Comparison of ENCODE assay signal across 8 cellular contexts in genomic region chr7:16982640-16983103, GRCh38.
DNase-seq lines count a peak whose midpoint lies in the region; ATAC-seq and TF ChIP-seq lines count a peak whose summit lies in the region.

No MANE protein-coding gene starts in this region.

- H3K4me3 Mint-ChIP-seq in nephron progenitor cell: no peak overlapping the region

- no peak overlapping the region for H3K4me3 ChIP-seq in GM12865 (ENCODE audit: low read depth, low read length)
- H3K4me3 ChIP-seq in WERI-Rb-1 (ENCODE audit: low read depth, low read length): no peak overlapping the region
- no peak overlapping the region for H3K4me3 ChIP-seq in lower leg skin (ENCODE audit: low read depth, poor library complexity, severe bottlenecking)

- H3K27me3 Mint-ChIP-seq in nephron progenitor cell (ENCODE audit: low read depth, poor library complexity): no peaks in the 10 kb centered on the region

- H3K27ac ChIP-seq in WERI-Rb-1: no peak overlapping the region

- no peak overlapping the region for H3K27ac Mint-ChIP-seq in nephron progenitor cell

- no peaks in the 10 kb centered on the region for H3K9me3 Mint-ChIP-seq in nephron progenitor cell

- no peak for ATAC-seq in HG03571 (IDR thresholded peaks at IDR 0.05; ENCODE audit: unreplicated experiment)

- peaks cover 7% of the 10 kb centered on the region for H3K4me1 Mint-ChIP-seq in nephron progenitor cell

- intact Hi-C loops in lower leg skin (cut with DNase I; ENCODE audit: low total_unique reads): no loop called here

- H3K9me3 ChIP-seq in WERI-Rb-1 (ENCODE audit: severe bottlenecking): no peaks in the 10 kb centered on the region

- no peak for TF ChIP-seq POLR2A in erythroblast (IDR thresholded peaks at IDR 0.05; ENCODE audit: low read length)
- no peak for TF ChIP-seq POLR2A in lower leg skin (IDR thresholded peaks at IDR 0.05)

- H3K36me3 ChIP-seq in WERI-Rb-1: no peaks in the 10 kb centered on the region

- H3K27me3 ChIP-seq in WERI-Rb-1 (ENCODE audit: insufficient read depth, low read depth, severe bottlenecking): no peaks in the 10 kb centered on the region

- H3K36me3 Mint-ChIP-seq in nephron progenitor cell (ENCODE audit: low read depth): no peaks in the 10 kb centered on the region

- TF ChIP-seq CTCF in GM12865 (IDR thresholded peaks at IDR 0.05; ENCODE audit: insufficient read depth, low read depth, low read length, missing control alignments) (peak; percentile 89), WERI-Rb-1 (IDR thresholded peaks at IDR 0.05; ENCODE audit: low read depth, low read length) (peak; percentile 70), nephron progenitor cell (IDR thresholded peaks at IDR 0.05) (peak; percentile 98), lower leg skin (IDR thresholded peaks at IDR 0.05) (peak in 1 of 3 donors; percentile 74)

- WGBS in lower leg skin, 2 donors: 8 to 14% methylated on average over 3 of the region's 3 CpGs

- DNase-seq in AG08395 (ENCODE audit: low spot score) (peak; percentile 35), GM12865 (ENCODE audit: low read depth) (peak; percentile 38), NCI-H1048 (lab: John Stamatoyannopoulos, UW) (peak; percentile 12), WERI-Rb-1 (no peak), erythroblast (lab: John Stamatoyannopoulos, UW) (peak; percentile 30 to 57), nephron progenitor cell (peak; percentile 10), lower leg skin (ENCODE audit: low spot score in 2 of 2) (no peak)

Comparison
In these comparisons a context has a peak if more than half of its experiments do, and no peak if none do; other contexts are left out.
1. DNase-seq: peak in AG08395 (single experiment), GM12865 (single experiment), NCI-H1048 (single experiment), erythroblast (2 of 2) and nephron progenitor cell (single experiment); none in WERI-Rb-1 (single experiment) and lower leg skin (0 of 2).